ENCODE assay signal across 11 cellular contexts in the genomic region with DNA sequence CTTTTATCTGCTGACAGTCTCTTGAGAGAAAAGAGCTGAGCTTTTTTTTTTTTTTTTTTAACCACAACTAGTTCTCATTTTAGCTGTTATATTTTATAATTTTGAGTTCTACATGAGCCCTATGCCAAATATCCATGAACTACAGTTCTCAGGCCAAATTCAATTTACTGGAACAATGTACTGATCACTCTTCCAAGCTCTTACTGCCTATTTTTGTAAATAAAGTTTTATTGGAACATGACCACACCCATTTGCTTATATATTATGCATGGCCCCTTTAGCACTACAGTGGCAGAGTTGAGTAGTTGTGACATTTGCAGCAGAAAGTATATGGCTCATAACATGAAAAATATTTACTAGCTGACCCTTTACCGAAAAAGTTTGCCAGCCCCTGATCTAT.
"Had no signal": no experiment of that assay in that cellular context is flagged by ENCODE, and none has a peak within 500 bp of the region (broad histone marks: within the 10 kb centered on the region; RNA-seq: fewer than 3 reads in every experiment).

No MANE protein-coding gene starts in this region.

- H3K27ac ChIP-seq: HL-60, KMS-11 had no signal

- DNase-seq: H9, HCEC 1CT, HFFc6, IMR-90, Karpas-422, KBM-7 had no signal

- H3K4me2 ChIP-seq: GM23338, KMS-11 had no signal

- H3K9ac ChIP-seq: KMS-11 had no signal

- H2AFZ ChIP-seq: GM23338 had no signal

- H3K4me3 ChIP-seq: GM23338 had no signal

- ATAC-seq: GM23338 had no signal

- FAIRE-seq: H1, H54 had no signal
